In genomic region chr6:168648240-168648639, GRCh38 we compare ENCODE assay signal across 14 cellular contexts.
A peak's percentile ranks its signal among the peaks of the same experiment; 100 is the strongest.
DNase-seq lines count a peak whose midpoint lies in the region; ATAC-seq and TF ChIP-seq lines count a peak whose summit lies in the region.
"Had no signal": no experiment of that assay in that cellular context is flagged by ENCODE, and none has a peak within 500 bp of the region (broad histone marks: within the 10 kb centered on the region; RNA-seq: fewer than 3 reads in every experiment).

No MANE protein-coding gene starts in this region.

- H2BK120ac ChIP-seq in mesendoderm (ENCODE audit: low read depth, low read length) = no peak overlapping the region

- H4K5ac ChIP-seq in mesendoderm (ENCODE audit: low read length) = no peak overlapping the region

- no peak overlapping the region for H2BK15ac ChIP-seq in mesendoderm (replicated peaks; ENCODE audit: low read depth)

- no peak overlapping the region for H3K56ac ChIP-seq in mesendoderm (ENCODE audit: low read length)

- H3K4me1 Mint-ChIP-seq in glutamatergic neuron (ENCODE audit: low read depth, unreplicated experiment) = peaks cover 29% of the 10 kb centered on the region

- no peak for TF ChIP-seq EP300 in ovary (IDR thresholded peaks at IDR 0.05)

- peaks cover 3% of the 10 kb centered on the region for H3K9me3 Mint-ChIP-seq in glutamatergic neuron (ENCODE audit: unreplicated experiment)
- H3K9me3 Mint-ChIP-seq: CD4-positive, alpha-beta T cell had no signal

- no peak overlapping the region for H3K23ac ChIP-seq in mesendoderm (ENCODE audit: low read length)

- H4K8ac ChIP-seq in mesendoderm (ENCODE audit: low read depth, low read length) = no peak overlapping the region

- peak overlapping the region; percentile 75 for H3K27ac Mint-ChIP-seq in glutamatergic neuron (ENCODE audit: unreplicated experiment)
- H3K27ac Mint-ChIP-seq: CD4-positive, alpha-beta T cell had no signal

- no peak overlapping the region for H3K18ac ChIP-seq in mesendoderm (ENCODE audit: low read length)

- peaks cover 9% of the 10 kb centered on the region for H3K4me1 ChIP-seq in ovary (ENCODE audit: insufficient read depth)
- peaks cover 3% of the 10 kb centered on the region for H3K4me1 ChIP-seq in mesendoderm (ENCODE audit: control insufficient read depth, low read depth, low read length)
- H3K4me1 ChIP-seq: psoas muscle had no signal

- no peaks in the 10 kb centered on the region for H3K27me3 Mint-ChIP-seq in glutamatergic neuron (ENCODE audit: unreplicated experiment)

- peak; percentile 56 for ATAC-seq in sciatic nerve

- TF ChIP-seq CTCF in glutamatergic neuron (IDR thresholded peaks at IDR 0.05; ENCODE audit: partially characterized antibody, unreplicated experiment) = no peak
- TF ChIP-seq CTCF in ovary (IDR thresholded peaks at IDR 0.05) = no peak

- H3K4me3 ChIP-seq in ovary = no peak overlapping the region
- H3K4me3 ChIP-seq in mesendoderm (ENCODE audit: low read length) = no peak overlapping the region
- H3K4me3 ChIP-seq: psoas muscle had no signal

- H3K27me3 ChIP-seq in ovary (no peaks in the 10 kb centered on the region), mesendoderm (ENCODE audit: insufficient read depth, low read length, poor library complexity) (no peaks in the 10 kb centered on the region)

- H3K36me3 ChIP-seq in ovary (no peaks in the 10 kb centered on the region), mesendoderm (ENCODE audit: control insufficient read depth, insufficient read depth, low read length) (no peaks in the 10 kb centered on the region)

- no peak overlapping the region for H3K4me3 Mint-ChIP-seq in glutamatergic neuron (ENCODE audit: unreplicated experiment)
- H3K4me3 Mint-ChIP-seq: CD4-positive, alpha-beta T cell had no signal

- 18 to 25% (median 22%) methylated on average over 15 of the region's 15 CpGs for WGBS in ovary, 3 donors
- no CpG with 5 or more reads among the region's 15 CpGs for WGBS in mesendoderm (ENCODE audit: extremely low coverage, insufficient coverage, low lambda C conversion rate)

- H3K4ac ChIP-seq in mesendoderm (ENCODE audit: low read depth, low read length) = no peak overlapping the region

- no peak overlapping the region for H2AK5ac ChIP-seq in mesendoderm (ENCODE audit: low read length)

- no peaks in the 10 kb centered on the region for H3K79me1 ChIP-seq in mesendoderm (ENCODE audit: low read length)

- H3K9ac ChIP-seq in mesendoderm (ENCODE audit: low read length) = no peak overlapping the region

- DNase-seq in COLO668 (lab: John Stamatoyannopoulos, UW; ENCODE audit: unreplicated experiment) (peak; percentile 85), NCI-H345 (lab: John Stamatoyannopoulos, UW) (peak; percentile 64), glutamatergic neuron (no peak), sciatic nerve (ENCODE audit: low spot score) (no peak), ovary (no peak), NCI-H187 treated with DMSO at 0.1 percent for 48 hours (lab: John Stamatoyannopoulos, UW) (no peak), Ammon's horn (ENCODE audit: low spot score) (no peak), mesendoderm (no peak)
- DNase-seq: activated CD4-positive, alpha-beta T cell treated with anti-CD3 and anti-CD28 coated beads, Interleukin-2, amount 50 U/mL, for 1 hour; anterior cingulate cortex; CD4-positive, alpha-beta T cell; dorsolateral prefrontal cortex; psoas muscle; RPMI8226 had no signal

- no peaks in the 10 kb centered on the region for H3K36me3 Mint-ChIP-seq in glutamatergic neuron (ENCODE audit: unreplicated experiment)

- H3K79me2 ChIP-seq in mesendoderm (ENCODE audit: control insufficient read depth, insufficient read depth, low read length) = no peaks in the 10 kb centered on the region

- H3K9me3 ChIP-seq in ovary = no peaks in the 10 kb centered on the region
- H3K9me3 ChIP-seq: psoas muscle had no signal

- H3K27ac ChIP-seq in ovary (peak overlapping the region in 1 of 2 donors; percentile 22), mesendoderm (ENCODE audit: low read depth, low read length) (no peak overlapping the region)
- H3K27ac ChIP-seq: dorsolateral prefrontal cortex, psoas muscle had no signal

- no peak for TF ChIP-seq POLR2A in ovary (IDR thresholded peaks at IDR 0.05)

- H2BK5ac ChIP-seq in mesendoderm (ENCODE audit: low read length) = no peak overlapping the region

- no peak overlapping the region for H3K4me2 ChIP-seq in mesendoderm (ENCODE audit: low read length)

- intact Hi-C loops in sciatic nerve (cut with DNase I) (no loop called here), ovary (cut with DNase I) (no loop called here)

Comparison
In these comparisons a context has a peak if more than half of its experiments do, and no peak if none do; other contexts are left out.
1. DNase-seq: peak in COLO668 (single experiment) and NCI-H345 (single experiment); none in glutamatergic neuron (single experiment), sciatic nerve (single experiment), ovary (0 of 5), NCI-H187 treated with DMSO at 0.1 percent for 48 hours (single experiment), Ammon's horn (single experiment) and mesendoderm (single experiment).